28 cellular contexts compared by ENCODE assay signal in the genomic region with DNA sequence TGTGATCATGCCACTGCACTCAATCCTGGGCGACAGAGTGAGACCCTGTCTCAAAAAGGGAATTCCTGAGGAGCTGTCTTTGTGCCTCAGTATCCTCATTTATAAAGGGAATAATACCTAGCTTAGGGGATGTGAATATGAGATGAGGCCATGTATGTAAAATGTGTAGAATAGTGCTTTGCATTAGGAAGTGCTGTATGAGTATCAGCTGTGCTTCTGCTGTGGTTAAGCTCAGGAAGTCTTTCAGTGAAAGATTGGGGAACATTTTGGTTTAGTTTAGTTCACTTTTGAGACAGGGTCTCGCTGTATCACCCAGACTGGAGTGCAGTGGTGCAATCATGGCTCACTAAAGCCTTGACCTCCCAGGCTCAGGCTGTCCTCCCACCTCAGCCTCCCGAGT. TPM values are rescaled to one million over a fixed set of nuclear protein-coding genes. Genes with fewer than 3 reads are reported as not detected.
A peak's percentile ranks its signal among the peaks of the same experiment; 100 is the strongest.
DNase-seq lines count a peak whose midpoint lies in the region; ATAC-seq, FAIRE-seq and TF ChIP-seq lines count a peak whose summit lies in the region.
"Had no signal": no experiment of that assay in that cellular context is flagged by ENCODE, and none has a peak within 500 bp of the region (broad histone marks: within the 10 kb centered on the region; RNA-seq: fewer than 3 reads in every experiment).

No MANE protein-coding gene starts in this region.

- no peaks in the 10 kb centered on the region for H3K9me3 Mint-ChIP-seq in stimulated activated naive CD8-positive, alpha-beta T cell treated with anti-CD3 and anti-CD28 coated beads, Interleukin-15, Interleukin-2, amounts not matched to agents 100 ng/mL and 50 ng/mL, for 24 hours
- no peaks in the 10 kb centered on the region for H3K9me3 Mint-ChIP-seq in activated naive CD8-positive, alpha-beta T cell treated with anti-CD3 and anti-CD28 coated beads, Interleukin-2, amount 10 ng/mL, durations not matched to agents 7 days and 5 days
- H3K9me3 Mint-ChIP-seq: nephron; stimulated activated naive B cell treated with anti-CD40 and anti-IgM and Interleukin-4, amounts not matched to agents 10 μg/mL and 1 μg/mL and 100 μg/mL, for 72 hours; T-cell had no signal

- POLR2A ChIA-PET in activated naive CD8-positive, alpha-beta T cell treated with anti-CD3 and anti-CD28 coated beads, Interleukin-2, amount 10 ng/mL, durations not matched to agents 7 days and 5 days (lab: Charles Lee): interaction anchor here (1.5 kb wide), 2 partner anchors 11 to 24 kb away, joined by 6 read pairs; partner anchors contain the start of genes SETD5 and THUMPD3

- FAIRE-seq in GM12892 (lab: Jason Lieb, UNC): no peak
- FAIRE-seq: astrocyte, H1, HTR-8/SVneo, islet of Langerhans, pancreas had no signal

- DNase-seq in stimulated activated naive CD8-positive, alpha-beta T cell treated with anti-CD3 and anti-CD28 coated beads, Interleukin-15, Interleukin-2, amounts not matched to agents 100 U/mL and 50 U/mL, for 24 hours: no peak
- DNase-seq in MV-4-11 (lab: John Stamatoyannopoulos, UW) (peak; percentile 48), GM12892 (ENCODE audit: insufficient read length) (no peak), SKM-1 (lab: John Stamatoyannopoulos, UW; ENCODE audit: unreplicated experiment) (no peak), HK-2 (ENCODE audit: unreplicated experiment) (no peak)
- DNase-seq in activated naive CD8-positive, alpha-beta T cell treated with anti-CD3 and anti-CD28 coated beads, Interleukin-2, amount 10 ng/mL, durations not matched to agents 7 days and 5 days: no peak
- DNase-seq: activated CD4-positive, alpha-beta T cell treated with anti-CD3 and anti-CD28 coated beads for 36 hours; activated gamma-delta T cell treated with Interleukin-2 at 50 U/mL for 16 hours; central memory CD4-positive, alpha-beta T cell; DMS53; dorsolateral prefrontal cortex; left ventricle myocardium superior; midbrain; NCI-H187; NCI-H524 treated with DMSO at 0.1 percent for 48 hours; pancreas; Peyer's patch; SIG-M5; spleen; stimulated activated CD4-positive, alpha-beta T cell treated with anti-CD3 and anti-CD28 coated beads, Interleukin-4, amount 100 ng/mL, for 1 hour; stimulated activated naive B cell treated with anti-CD40 and anti-IgM and Interleukin-4, amounts not matched to agents 10 μg/mL and 1 μg/mL and 100 μg/mL, for 72 hours; T-cell had no signal

- no peak for TF ChIP-seq POLR2A in GM12892 (IDR thresholded peaks at IDR 0.05; ENCODE audit: low read depth, low read length)

- ATAC-seq in stimulated activated naive CD8-positive, alpha-beta T cell treated with anti-CD3 and anti-CD28 coated beads, Interleukin-15, Interleukin-2, amounts not matched to agents 100 U/mL and 50 U/mL, for 24 hours: no peak
- ATAC-seq in activated naive CD8-positive, alpha-beta T cell treated with anti-CD3 and anti-CD28 coated beads, Interleukin-2, amount 10 ng/mL, durations not matched to agents 7 days and 5 days (ENCODE audit: low read depth): peak; percentile 66
- ATAC-seq: activated CD4-positive, alpha-beta T cell treated with anti-CD3 and anti-CD28 coated beads for 36 hours; left ventricle myocardium superior; pancreas; stimulated activated naive B cell treated with anti-CD40 and anti-IgM and Interleukin-4, amounts not matched to agents 10 μg/mL and 1 μg/mL and 100 μg/mL, for 72 hours; T-cell had no signal

- H3K4me3 Mint-ChIP-seq in stimulated activated naive CD8-positive, alpha-beta T cell treated with anti-CD3 and anti-CD28 coated beads, Interleukin-15, Interleukin-2, amounts not matched to agents 100 ng/mL and 50 ng/mL, for 24 hours: no peak overlapping the region
- peak overlapping the region; percentile 62 for H3K4me3 Mint-ChIP-seq in activated naive CD8-positive, alpha-beta T cell treated with anti-CD3 and anti-CD28 coated beads, Interleukin-2, amount 10 ng/mL, durations not matched to agents 7 days and 5 days
- H3K4me3 Mint-ChIP-seq: activated CD4-positive, alpha-beta T cell treated with anti-CD3 and anti-CD28 coated beads for 36 hours; nephron; stimulated activated naive B cell treated with anti-CD40 and anti-IgM and Interleukin-4, amounts not matched to agents 10 μg/mL and 1 μg/mL and 100 μg/mL, for 72 hours had no signal

- H3K27ac Mint-ChIP-seq in stimulated activated naive CD8-positive, alpha-beta T cell treated with anti-CD3 and anti-CD28 coated beads, Interleukin-15, Interleukin-2, amounts not matched to agents 100 ng/mL and 50 ng/mL, for 24 hours: peak overlapping the region; percentile 40
- peak overlapping the region; percentile 70 for H3K27ac Mint-ChIP-seq in activated naive CD8-positive, alpha-beta T cell treated with anti-CD3 and anti-CD28 coated beads, Interleukin-2, amount 10 ng/mL, durations not matched to agents 7 days and 5 days
- H3K27ac Mint-ChIP-seq: nephron; stimulated activated naive B cell treated with anti-CD40 and anti-IgM and Interleukin-4, amounts not matched to agents 10 μg/mL and 1 μg/mL and 100 μg/mL, for 72 hours had no signal

- peaks cover 17% of the 10 kb centered on the region for H3K4me1 Mint-ChIP-seq in stimulated activated naive CD8-positive, alpha-beta T cell treated with anti-CD3 and anti-CD28 coated beads, Interleukin-15, Interleukin-2, amounts not matched to agents 100 ng/mL and 50 ng/mL, for 24 hours (ENCODE audit: low read depth)
- H3K4me1 Mint-ChIP-seq in activated naive CD8-positive, alpha-beta T cell treated with anti-CD3 and anti-CD28 coated beads, Interleukin-2, amount 10 ng/mL, durations not matched to agents 7 days and 5 days: peaks cover 18% of the 10 kb centered on the region
- H3K4me1 Mint-ChIP-seq: nephron had no signal

- H3K36me3 Mint-ChIP-seq in stimulated activated naive CD8-positive, alpha-beta T cell treated with anti-CD3 and anti-CD28 coated beads, Interleukin-15, Interleukin-2, amounts not matched to agents 100 ng/mL and 50 ng/mL, for 24 hours (ENCODE audit: low read depth): peaks cover 83% of the 10 kb centered on the region
- H3K36me3 Mint-ChIP-seq in activated naive CD8-positive, alpha-beta T cell treated with anti-CD3 and anti-CD28 coated beads, Interleukin-2, amount 10 ng/mL, durations not matched to agents 7 days and 5 days: peaks cover 55% of the 10 kb centered on the region

- H3K27me3 Mint-ChIP-seq in stimulated activated naive CD8-positive, alpha-beta T cell treated with anti-CD3 and anti-CD28 coated beads, Interleukin-15, Interleukin-2, amounts not matched to agents 100 ng/mL and 50 ng/mL, for 24 hours: no peaks in the 10 kb centered on the region
- no peaks in the 10 kb centered on the region for H3K27me3 Mint-ChIP-seq in activated naive CD8-positive, alpha-beta T cell treated with anti-CD3 and anti-CD28 coated beads, Interleukin-2, amount 10 ng/mL, durations not matched to agents 7 days and 5 days
- H3K27me3 Mint-ChIP-seq: activated CD4-positive, alpha-beta T cell treated with anti-CD3 and anti-CD28 coated beads for 36 hours; stimulated activated naive B cell treated with anti-CD40 and anti-IgM and Interleukin-4, amounts not matched to agents 10 μg/mL and 1 μg/mL and 100 μg/mL, for 72 hours; T-cell had no signal

RNA-seq across cellular contexts. Expression of gene THUMPD3, which starts 10.6 kb away (rescaled TPM):
- 10 to 100 TPM; 46.6 to 49.9 TPM for total RNA-seq in activated naive CD8-positive, alpha-beta T cell treated with anti-CD3 and anti-CD28 coated beads, Interleukin-2, amount 10 ng/mL, durations not matched to agents 7 days and 5 days
- polyA plus RNA-seq in GM12892 (2012; ENCODE audit: missing spikeins): 45.9 TPM

RNA-seq across cellular contexts. Expression of gene SETD5, which starts 24.0 kb away (rescaled TPM):
- total RNA-seq in activated naive CD8-positive, alpha-beta T cell treated with anti-CD3 and anti-CD28 coated beads, Interleukin-2, amount 10 ng/mL, durations not matched to agents 7 days and 5 days: 100 to 1,000 TPM; 146 to 149 TPM
- 60.5 TPM for polyA plus RNA-seq in GM12892 (2012; ENCODE audit: missing spikeins)
